In genomic region chr11:31816467-31817053, GRCh38 we compare ENCODE assay signal across 9 cellular contexts.
DNase-seq lines count a peak whose midpoint lies in the region.
"Had no signal": no experiment of that assay in that cellular context is flagged by ENCODE, and none has a peak within 500 bp of the region (broad histone marks: within the 10 kb centered on the region; RNA-seq: fewer than 3 reads in every experiment).

No MANE protein-coding gene starts in this region.

- H3K27me3 ChIP-seq in endocrine pancreas (ENCODE audit: control insufficient read depth, insufficient read depth, low read length) = no peaks in the 10 kb centered on the region

- no peaks in the 10 kb centered on the region for H3K9me3 ChIP-seq in endocrine pancreas (ENCODE audit: control insufficient read depth, low read length)
- H3K9me3 ChIP-seq: neutrophil had no signal

- peak overlapping the region; percentile 96 for H3K9ac ChIP-seq in endocrine pancreas (ENCODE audit: control insufficient read depth, insufficient read depth, low read length)

- peak; percentile 29 for DNase-seq in NCI-H1105 treated with DMSO at 0.1 percent for 48 hours (lab: John Stamatoyannopoulos, UW)
- no peak for DNase-seq in NCI-H1105 (lab: John Stamatoyannopoulos, UW)
- DNase-seq in NCI-H69 (lab: John Stamatoyannopoulos, UW) = peak; percentile 69
- peak; percentile 84 for DNase-seq in retina
- DNase-seq in NK-92 treated with Interleukin-12 subunit alpha and Interleukin-12 subunit beta, amount 100 ng/mL, for 24 hours (lab: John Stamatoyannopoulos, UW) = no peak
- DNase-seq in superior temporal gyrus (ENCODE audit: extremely low spot score) = no peak
- DNase-seq in NCI-H1048 (lab: John Stamatoyannopoulos, UW) = no peak

- no peak overlapping the region for H3K4me3 ChIP-seq in endocrine pancreas (ENCODE audit: control insufficient read depth, insufficient read depth, low read length)

- H3K36me3 ChIP-seq in endocrine pancreas (ENCODE audit: control insufficient read depth, insufficient read depth, low read length) = no peaks in the 10 kb centered on the region
- H3K36me3 ChIP-seq: neutrophil had no signal

- H3K4me1 ChIP-seq in endocrine pancreas (ENCODE audit: control insufficient read depth, insufficient read depth, low read length) = no peaks in the 10 kb centered on the region

Comparison
In these comparisons a context has a peak if more than half of its experiments do, and no peak if none do; other contexts are left out.
1. DNase-seq: peak in NCI-H1105 treated with DMSO at 0.1 percent for 48 hours (single experiment), NCI-H69 (single experiment) and retina (single experiment); none in NCI-H1105 (single experiment), NK-92 treated with Interleukin-12 subunit alpha and Interleukin-12 subunit beta, amount 100 ng/mL, for 24 hours (single experiment), superior temporal gyrus (single experiment) and NCI-H1048 (single experiment).